ENCODE assay signal across 22 cellular contexts in the genomic region with DNA sequence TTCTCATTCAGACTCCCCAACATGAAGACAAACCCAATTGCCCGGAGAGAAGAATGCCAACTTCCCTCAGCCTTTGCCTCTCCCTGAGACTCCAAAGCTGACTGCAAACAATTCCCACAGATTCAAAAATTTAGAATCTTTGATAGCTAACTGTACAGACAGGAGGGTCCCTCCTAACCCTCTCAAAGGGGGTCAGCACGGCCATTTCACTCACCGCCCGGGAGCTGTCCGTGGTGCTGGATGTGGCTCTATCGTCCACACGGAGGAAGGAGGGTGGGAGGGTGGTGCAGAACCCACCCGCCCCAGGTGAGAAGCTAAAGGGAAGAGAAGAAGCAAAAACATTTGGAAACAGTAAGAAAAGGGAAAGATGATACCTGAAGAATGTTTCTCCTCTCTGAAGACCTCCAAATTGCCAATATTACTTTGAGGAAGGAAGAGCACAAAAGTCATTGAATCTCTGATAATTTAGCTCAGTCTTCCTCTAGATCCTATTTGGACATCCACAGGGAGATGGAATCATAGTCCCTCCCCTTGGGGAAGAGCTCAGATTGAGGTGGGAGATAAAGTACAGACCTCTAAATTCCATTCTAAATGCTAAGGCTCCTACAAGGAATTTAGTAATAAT. TPM values are rescaled to one million over a fixed set of nuclear protein-coding genes. Genes with fewer than 3 reads are reported as not detected.
DNase-seq lines count a peak whose midpoint lies in the region; ATAC-seq and TF ChIP-seq lines count a peak whose summit lies in the region.
"Had no signal": no experiment of that assay in that cellular context is flagged by ENCODE, and none has a peak within 500 bp of the region (broad histone marks: within the 10 kb centered on the region; RNA-seq: fewer than 3 reads in every experiment).

No MANE protein-coding gene starts in this region.

- H3K4me3 Mint-ChIP-seq in activated CD8-positive, alpha-beta T cell treated with anti-CD3 and anti-CD28 coated beads, Interleukin-2, amount 10 ng/mL, durations not matched to agents 7 days and 5 days, result no peak overlapping the region
- H3K4me3 Mint-ChIP-seq in activated CD8-positive, alpha-beta T cell treated with anti-CD3 and anti-CD28 coated beads for 36 hours, result no peak overlapping the region
- H3K4me3 Mint-ChIP-seq in neural crest cell, result no peak overlapping the region
- H3K4me3 Mint-ChIP-seq: CD4-positive, alpha-beta memory T cell; stimulated activated naive B cell treated with anti-CD40 and anti-IgM and Interleukin-4, amounts not matched to agents 10 μg/mL and 1 μg/mL and 100 μg/mL, for 72 hours had no signal

- ATAC-seq in activated CD8-positive, alpha-beta T cell treated with anti-CD3 and anti-CD28 coated beads, Interleukin-2, amount 10 ng/mL, durations not matched to agents 7 days and 5 days, result no peak
- ATAC-seq in activated CD8-positive, alpha-beta T cell treated with anti-CD3 and anti-CD28 coated beads for 36 hours, result no peak
- ATAC-seq: left cardiac atrium; stimulated activated naive B cell treated with anti-CD40 and anti-IgM and Interleukin-4, amounts not matched to agents 10 μg/mL and 1 μg/mL and 100 μg/mL, for 72 hours had no signal

- CTCF ChIA-PET in activated CD8-positive, alpha-beta T cell treated with anti-CD3 and anti-CD28 coated beads, Interleukin-2, amount 10 ng/mL, durations not matched to agents 7 days and 5 days (lab: Charles Lee), result interaction anchor here (0.8 to 3.9 kb wide), 4 partner anchors 20 to 168 kb away, joined by 3 to 26 read pairs (median 10); no protein-coding TSS in a partner anchor
- CTCF ChIA-PET in activated CD8-positive, alpha-beta T cell treated with anti-CD3 and anti-CD28 coated beads for 36 hours (lab: Charles Lee), result interaction anchor here (0.9 to 7.5 kb wide), 3 partner anchors 15 to 32 kb away, joined by 3 to 113 read pairs (median 57); no protein-coding TSS in a partner anchor

- intact Hi-C loops in activated CD8-positive, alpha-beta T cell treated with anti-CD3 and anti-CD28 coated beads for 36 hours (cut with micrococcal nuclease), result no loop called here

- H3K27ac Mint-ChIP-seq in activated CD8-positive, alpha-beta T cell treated with anti-CD3 and anti-CD28 coated beads, Interleukin-2, amount 10 ng/mL, durations not matched to agents 7 days and 5 days, result no peak overlapping the region
- H3K27ac Mint-ChIP-seq in activated CD8-positive, alpha-beta T cell treated with anti-CD3 and anti-CD28 coated beads for 36 hours, result no peak overlapping the region
- no peak overlapping the region for H3K27ac Mint-ChIP-seq in neural crest cell (ENCODE audit: unreplicated experiment)
- H3K27ac Mint-ChIP-seq: CD4-positive, alpha-beta memory T cell; stimulated activated naive B cell treated with anti-CD40 and anti-IgM and Interleukin-4, amounts not matched to agents 10 μg/mL and 1 μg/mL and 100 μg/mL, for 72 hours had no signal

- H3K27ac ChIP-seq in caudate nucleus (ENCODE audit: low read depth, low read length), result peak overlapping the region; percentile 100
- H3K27ac ChIP-seq: brain microvascular endothelial cell, hepatocyte, ovary, upper lobe of left lung had no signal

- POLR2A ChIA-PET in activated CD8-positive, alpha-beta T cell treated with anti-CD3 and anti-CD28 coated beads, Interleukin-2, amount 10 ng/mL, durations not matched to agents 7 days and 5 days (lab: Charles Lee), result interaction anchor here (0.8 kb wide), 1 partner anchor 26 kb away, joined by 3 read pairs; no protein-coding TSS in a partner anchor
- POLR2A ChIA-PET in activated CD8-positive, alpha-beta T cell treated with anti-CD3 and anti-CD28 coated beads for 36 hours (lab: Charles Lee), result interaction anchor here (0.7 to 1.0 kb wide), 2 partner anchors 8 to 18 kb away, joined by 3 read pairs; no protein-coding TSS in a partner anchor

- DNase-seq in activated CD8-positive, alpha-beta T cell treated with anti-CD3 and anti-CD28 coated beads, Interleukin-2, amount 10 ng/mL, durations not matched to agents 7 days and 5 days, result peak; percentile 53
- DNase-seq in activated CD8-positive, alpha-beta T cell treated with anti-CD3 and anti-CD28 coated beads for 36 hours, result no peak
- DNase-seq in NCI-H526 treated with DMSO at 0.1 percent for 48 hours (lab: John Stamatoyannopoulos, UW), result peak; percentile 81
- peak in 6 of 61 donors; percentile 7 to 33 (median 30) for DNase-seq in caudate nucleus (lab: John Stamatoyannopoulos, UW)
- peak; percentile 67 for DNase-seq in neural crest cell (ENCODE audit: low read depth, low spot score)
- no peak for DNase-seq in NK-92 treated with Interleukin-12 subunit alpha and Interleukin-12 subunit beta, amount 100 ng/mL, for 24 hours (lab: John Stamatoyannopoulos, UW)
- DNase-seq in GDM1 (lab: John Stamatoyannopoulos, UW), result no peak
- no peak for DNase-seq in GM20000 (ENCODE audit: low spot score)
- DNase-seq: activated effector memory CD4-positive, alpha-beta T cell treated with Interleukin-2 at 50 U/mL for 16 hours; brain microvascular endothelial cell; CD4-positive, alpha-beta memory T cell; GOT3; left cardiac atrium; NCI-H2029; NCI-H774; ovary; stimulated activated naive B cell treated with anti-CD40 and anti-IgM and Interleukin-4, amounts not matched to agents 10 μg/mL and 1 μg/mL and 100 μg/mL, for 72 hours; T-helper 2 cell; upper lobe of left lung had no signal

- no peaks in the 10 kb centered on the region for H3K9me3 Mint-ChIP-seq in activated CD8-positive, alpha-beta T cell treated with anti-CD3 and anti-CD28 coated beads, Interleukin-2, amount 10 ng/mL, durations not matched to agents 7 days and 5 days (ENCODE audit: insufficient read depth)
- H3K9me3 Mint-ChIP-seq in activated CD8-positive, alpha-beta T cell treated with anti-CD3 and anti-CD28 coated beads for 36 hours, result no peaks in the 10 kb centered on the region
- no peaks in the 10 kb centered on the region for H3K9me3 Mint-ChIP-seq in neural crest cell
- H3K9me3 Mint-ChIP-seq: CD4-positive, alpha-beta memory T cell; stimulated activated naive B cell treated with anti-CD40 and anti-IgM and Interleukin-4, amounts not matched to agents 10 μg/mL and 1 μg/mL and 100 μg/mL, for 72 hours had no signal

- H3K27me3 Mint-ChIP-seq in activated CD8-positive, alpha-beta T cell treated with anti-CD3 and anti-CD28 coated beads, Interleukin-2, amount 10 ng/mL, durations not matched to agents 7 days and 5 days (ENCODE audit: low read depth), result peaks cover 53% of the 10 kb centered on the region
- H3K27me3 Mint-ChIP-seq in activated CD8-positive, alpha-beta T cell treated with anti-CD3 and anti-CD28 coated beads for 36 hours, result peaks cover 47% of the 10 kb centered on the region
- peaks cover 96% of the 10 kb centered on the region for H3K27me3 Mint-ChIP-seq in neural crest cell (ENCODE audit: low read depth)

- H3K36me3 Mint-ChIP-seq in activated CD8-positive, alpha-beta T cell treated with anti-CD3 and anti-CD28 coated beads, Interleukin-2, amount 10 ng/mL, durations not matched to agents 7 days and 5 days (ENCODE audit: low read depth), result no peaks in the 10 kb centered on the region
- H3K36me3 Mint-ChIP-seq in activated CD8-positive, alpha-beta T cell treated with anti-CD3 and anti-CD28 coated beads for 36 hours (ENCODE audit: low read depth), result no peaks in the 10 kb centered on the region
- H3K36me3 Mint-ChIP-seq in neural crest cell (ENCODE audit: low read depth), result no peaks in the 10 kb centered on the region

- H3K4me1 Mint-ChIP-seq in activated CD8-positive, alpha-beta T cell treated with anti-CD3 and anti-CD28 coated beads, Interleukin-2, amount 10 ng/mL, durations not matched to agents 7 days and 5 days (ENCODE audit: low read depth), result peaks cover under 1% of the 10 kb centered on the region
- peaks cover under 1% of the 10 kb centered on the region for H3K4me1 Mint-ChIP-seq in activated CD8-positive, alpha-beta T cell treated with anti-CD3 and anti-CD28 coated beads for 36 hours (ENCODE audit: low read depth)
- no peaks in the 10 kb centered on the region for H3K4me1 Mint-ChIP-seq in neural crest cell

- TF ChIP-seq CTCF in activated CD8-positive, alpha-beta T cell treated with anti-CD3 and anti-CD28 coated beads for 36 hours (IDR thresholded peaks at IDR 0.05), result no peak
- TF ChIP-seq CTCF in neural crest cell (conservative IDR thresholded peaks at IDR 0.05) (no peak), GM20000 (IDR thresholded peaks at IDR 0.05; ENCODE audit: extremely low read depth, missing control alignments) (no peak)

RNA-seq across cellular contexts. Expression of a gene that starts 45.5 kb away (rescaled TPM):
- not detected for total RNA-seq in activated CD8-positive, alpha-beta T cell treated with anti-CD3 and anti-CD28 coated beads, Interleukin-2, amount 10 ng/mL, durations not matched to agents 7 days and 5 days
- not detected for total RNA-seq in activated CD8-positive, alpha-beta T cell treated with anti-CD3 and anti-CD28 coated beads for 36 hours
- not detected in 2 replicates for total RNA-seq in neural crest cell
- total RNA-seq: CD4-positive, alpha-beta memory T cell; HT-29; left cardiac atrium; M059J had no signal

Comparison
In these comparisons a context has a peak if more than half of its experiments do, and no peak if none do; other contexts are left out.
1. DNase-seq: peak in activated CD8-positive, alpha-beta T cell treated with anti-CD3 and anti-CD28 coated beads, Interleukin-2, amount 10 ng/mL, durations not matched to agents 7 days and 5 days (single experiment), NCI-H526 treated with DMSO at 0.1 percent for 48 hours (single experiment) and neural crest cell (single experiment); none in activated CD8-positive, alpha-beta T cell treated with anti-CD3 and anti-CD28 coated beads for 36 hours (single experiment), NK-92 treated with Interleukin-12 subunit alpha and Interleukin-12 subunit beta, amount 100 ng/mL, for 24 hours (single experiment), GDM1 (single experiment) and GM20000 (single experiment).